Comparison of ENCODE assay signal across 1 cellular context in genomic region chr22:46041642-46042041, GRCh38.
TF ChIP-seq lines count a peak whose summit lies in the region.

No MANE protein-coding gene starts in this region.

TF ChIP-seq in WTC11, 78 proteins besides CTCF, POLR2A, EP300 and RAD21 (continued from another document):
- no peak for TF ChIP-seq ERG (CRISPR knock-in tag; IDR thresholded peaks at IDR 0.05)
- TF ChIP-seq ELF4 (CRISPR knock-in tag; IDR thresholded peaks at IDR 0.05; ENCODE audit: low read depth), result no peak
- TF ChIP-seq ARID4B (CRISPR knock-in tag; IDR thresholded peaks at IDR 0.05; ENCODE audit: borderline replicate concordance), result no peak
